4 cellular contexts compared by ENCODE assay signal in the genomic region with DNA sequence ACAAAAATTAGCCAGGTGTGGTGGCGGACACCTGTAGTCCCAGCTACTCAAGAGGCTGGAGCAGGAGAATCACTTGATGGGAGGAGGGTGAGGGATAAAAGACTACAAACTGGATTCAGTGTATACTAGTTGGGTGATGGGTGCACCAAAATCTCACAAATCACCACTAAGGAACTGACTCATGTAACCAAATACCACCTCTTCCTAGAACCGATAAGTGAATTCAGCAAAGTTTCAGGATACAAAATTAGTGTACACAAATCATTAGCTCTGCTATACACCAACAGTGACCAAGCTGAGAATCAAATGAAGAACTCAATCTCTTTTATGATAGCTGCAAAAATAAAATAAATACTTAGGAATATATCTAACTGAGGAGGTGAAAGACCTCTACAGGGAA. TPM values are rescaled to one million over a fixed set of nuclear protein-coding genes. Genes with fewer than 3 reads are reported as not detected.
"Had no signal": no experiment of that assay in that cellular context is flagged by ENCODE, and none has a peak within 500 bp of the region (broad histone marks: within the 10 kb centered on the region; RNA-seq: fewer than 3 reads in every experiment).

No MANE protein-coding gene starts in this region.

- DNase-seq: GDM1, GF-D8 had no signal

- ATAC-seq: GM12878 had no signal

- H3K4me3 ChIP-seq: GM12878 had no signal

RNA-seq across cellular contexts. Expression of a gene that starts 23.0 kb away (rescaled TPM):
- total RNA-seq: G401 had no signal
